In the genomic region with DNA sequence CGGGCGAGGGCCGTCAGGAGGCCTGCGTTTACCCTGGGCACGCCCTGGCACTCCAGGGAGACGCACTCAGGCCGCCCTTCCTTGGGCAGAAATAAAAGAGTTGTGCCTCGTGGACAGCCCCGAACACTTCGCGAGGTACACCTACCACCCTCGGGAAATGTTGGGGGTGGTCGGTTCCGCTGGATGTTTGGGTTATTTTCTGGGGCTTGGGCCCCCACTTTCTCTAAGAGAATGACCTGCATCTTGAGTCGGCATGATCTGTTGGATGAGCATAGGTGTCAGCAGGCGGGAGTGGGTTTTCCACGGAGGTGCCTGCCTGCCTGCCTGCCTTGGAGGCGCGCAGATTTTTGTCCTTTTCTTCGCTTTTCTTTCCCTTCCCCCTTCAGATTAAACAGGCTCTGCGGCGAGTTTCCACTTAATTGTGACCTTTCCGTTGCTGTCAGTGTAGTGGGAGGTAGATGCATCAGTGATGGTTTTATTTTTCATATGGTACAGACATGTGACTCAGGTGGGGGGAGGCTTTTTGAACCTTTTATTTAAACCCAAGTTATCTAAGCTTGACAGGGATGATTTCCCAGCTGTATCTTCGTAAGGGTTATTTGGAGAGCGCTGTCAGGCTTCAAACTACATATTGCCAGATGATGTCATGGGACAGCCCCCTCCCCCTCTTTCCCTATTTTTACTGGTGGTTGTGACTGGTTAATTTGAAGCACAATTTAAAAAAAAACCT, we compare ENCODE assay signal across 1 cellular context.
TF ChIP-seq lines count a peak whose summit lies in the region.

No MANE protein-coding gene starts in this region.

TF ChIP-seq in HEK293, 187 proteins besides CTCF, POLR2A, EP300 and RAD21 (continued from another document):
- TF ChIP-seq, protein P1, sequence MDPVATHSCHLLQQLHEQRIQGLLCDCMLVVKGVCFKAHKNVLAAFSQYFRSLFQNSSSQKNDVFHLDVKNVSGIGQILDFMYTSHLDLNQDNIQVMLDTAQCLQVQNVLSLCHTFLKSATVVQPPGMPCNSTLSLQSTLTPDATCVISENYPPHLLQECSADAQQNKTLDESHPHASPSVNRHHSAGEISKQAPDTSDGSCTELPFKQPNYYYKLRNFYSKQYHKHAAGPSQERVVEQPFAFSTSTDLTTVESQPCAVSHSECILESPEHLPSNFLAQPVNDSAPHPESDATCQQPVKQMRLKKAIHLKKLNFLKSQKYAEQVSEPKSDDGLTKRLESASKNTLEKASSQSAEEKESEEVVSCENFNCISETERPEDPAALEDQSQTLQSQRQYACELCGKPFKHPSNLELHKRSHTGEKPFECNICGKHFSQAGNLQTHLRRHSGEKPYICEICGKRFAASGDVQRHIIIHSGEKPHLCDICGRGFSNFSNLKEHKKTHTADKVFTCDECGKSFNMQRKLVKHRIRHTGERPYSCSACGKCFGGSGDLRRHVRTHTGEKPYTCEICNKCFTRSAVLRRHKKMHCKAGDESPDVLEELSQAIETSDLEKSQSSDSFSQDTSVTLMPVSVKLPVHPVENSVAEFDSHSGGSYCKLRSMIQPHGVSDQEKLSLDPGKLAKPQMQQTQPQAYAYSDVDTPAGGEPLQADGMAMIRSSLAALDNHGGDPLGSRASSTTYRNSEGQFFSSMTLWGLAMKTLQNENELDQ (tag by site-specific recombination; IDR thresholded peaks at IDR 0.05; ENCODE audit: low read depth) = no peak
- TF ChIP-seq, protein P2, sequence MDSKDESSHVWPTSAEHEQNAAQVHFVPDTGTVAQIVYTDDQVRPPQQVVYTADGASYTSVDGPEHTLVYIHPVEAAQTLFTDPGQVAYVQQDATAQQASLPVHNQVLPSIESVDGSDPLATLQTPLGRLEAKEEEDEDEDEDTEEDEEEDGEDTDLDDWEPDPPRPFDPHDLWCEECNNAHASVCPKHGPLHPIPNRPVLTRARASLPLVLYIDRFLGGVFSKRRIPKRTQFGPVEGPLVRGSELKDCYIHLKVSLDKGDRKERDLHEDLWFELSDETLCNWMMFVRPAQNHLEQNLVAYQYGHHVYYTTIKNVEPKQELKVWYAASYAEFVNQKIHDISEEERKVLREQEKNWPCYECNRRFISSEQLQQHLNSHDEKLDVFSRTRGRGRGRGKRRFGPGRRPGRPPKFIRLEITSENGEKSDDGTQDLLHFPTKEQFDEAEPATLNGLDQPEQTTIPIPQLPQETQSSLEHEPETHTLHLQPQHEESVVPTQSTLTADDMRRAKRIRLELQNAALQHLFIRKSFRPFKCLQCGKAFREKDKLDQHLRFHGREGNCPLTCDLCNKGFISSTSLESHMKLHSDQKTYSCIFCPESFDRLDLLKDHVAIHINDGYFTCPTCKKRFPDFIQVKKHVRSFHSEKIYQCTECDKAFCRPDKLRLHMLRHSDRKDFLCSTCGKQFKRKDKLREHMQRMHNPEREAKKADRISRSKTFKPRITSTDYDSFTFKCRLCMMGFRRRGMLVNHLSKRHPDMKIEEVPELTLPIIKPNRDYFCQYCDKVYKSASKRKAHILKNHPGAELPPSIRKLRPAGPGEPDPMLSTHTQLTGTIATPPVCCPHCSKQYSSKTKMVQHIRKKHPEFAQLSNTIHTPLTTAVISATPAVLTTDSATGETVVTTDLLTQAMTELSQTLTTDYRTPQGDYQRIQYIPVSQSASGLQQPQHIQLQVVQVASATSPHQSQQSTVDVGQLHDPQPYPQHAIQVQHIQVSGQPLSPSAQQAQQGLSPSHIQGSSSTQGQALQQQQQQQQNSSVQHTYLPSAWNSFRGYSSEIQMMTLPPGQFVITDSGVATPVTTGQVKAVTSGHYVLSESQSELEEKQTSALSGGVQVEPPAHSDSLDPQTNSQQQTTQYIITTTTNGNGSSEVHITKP (tag by site-specific recombination; IDR thresholded peaks at IDR 0.05) = peak; percentile 51; the same call in 1 of the 2 replicates
- no peak for TF ChIP-seq ZNF433 (tag by site-specific recombination; IDR thresholded peaks at IDR 0.05; ENCODE audit: low read depth)
- no peak for TF ChIP-seq GLIS1 (tag by site-specific recombination; IDR thresholded peaks at IDR 0.05)
- peak; percentile 68; the same call in 1 of the 2 replicates for TF ChIP-seq ZNF558 (tag by site-specific recombination; IDR thresholded peaks at IDR 0.05)
- peak; percentile 43; the same call in 1 of the 2 replicates for TF ChIP-seq KLF8 (tag by site-specific recombination; IDR thresholded peaks at IDR 0.05)
- TF ChIP-seq SCRT2 (tag by site-specific recombination; IDR thresholded peaks at IDR 0.05) = no peak
- TF ChIP-seq KLF17 (tag by site-specific recombination; IDR thresholded peaks at IDR 0.05) = 0 out of 2 replicates have a peak, but pooled peaks have one; percentile 24
- no peak for TF ChIP-seq ZFP41 (tag by site-specific recombination; IDR thresholded peaks at IDR 0.05; ENCODE audit: borderline replicate concordance)
- peak; percentile 76 for TF ChIP-seq ATF2 (tag by site-specific recombination; IDR thresholded peaks at IDR 0.05; ENCODE audit: low read depth)
- no peak for TF ChIP-seq ZNF555 (tag by site-specific recombination; conservative IDR thresholded peaks at IDR 0.05)
